9 cellular contexts compared by ENCODE assay signal in the genomic region with DNA sequence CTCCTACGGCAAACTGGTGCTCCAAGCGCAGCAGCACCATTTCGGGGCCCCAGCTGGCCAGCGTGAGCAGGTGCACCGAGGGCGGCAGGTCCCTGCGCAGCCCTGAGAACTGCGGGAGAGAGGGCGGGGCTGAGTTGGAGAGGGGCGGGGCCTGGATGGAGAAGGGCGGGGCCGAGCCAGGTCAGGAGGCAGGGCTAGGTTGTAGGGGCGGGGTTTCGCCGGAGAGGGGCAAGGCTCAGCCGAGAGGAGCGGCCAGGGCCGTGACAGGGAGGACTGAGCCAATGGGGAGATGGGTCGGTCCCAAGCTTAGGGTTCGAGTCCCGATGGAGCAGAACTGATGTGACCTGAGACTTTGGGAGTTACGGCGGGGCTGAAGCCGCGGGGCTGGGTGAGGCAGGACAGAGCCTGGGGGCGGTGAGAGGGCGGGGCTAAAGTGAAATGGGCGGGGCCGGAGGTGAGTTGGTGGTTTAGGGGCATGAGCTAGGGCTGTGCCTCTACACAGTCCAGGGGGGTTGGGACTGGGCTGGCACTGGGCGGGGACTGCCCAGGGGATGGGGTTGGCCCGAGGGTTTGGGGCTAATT. TPM values are rescaled to one million over a fixed set of nuclear protein-coding genes. Genes with fewer than 3 reads are reported as not detected.
DNase-seq lines count a peak whose midpoint lies in the region; ATAC-seq and TF ChIP-seq lines count a peak whose summit lies in the region.
"Had no signal": no experiment of that assay in that cellular context is flagged by ENCODE, and none has a peak within 500 bp of the region (broad histone marks: within the 10 kb centered on the region; RNA-seq: fewer than 3 reads in every experiment).

No MANE protein-coding gene starts in this region.

- H3K27ac ChIP-seq in breast epithelium, result no peak overlapping the region

- H3K4me1 ChIP-seq in breast epithelium, result peaks cover 0 to 8% of the 10 kb centered on the region in 2 donors

- H3K4me3 ChIP-seq in breast epithelium (peak overlapping the region in 2 of 3 donors; percentile 44 to 63), iPS-18c (ENCODE audit: insufficient read depth, low read depth, low read length) (peak overlapping the region; percentile 22; the same call in 1 of the 2 replicates)

- peaks cover 20% of the 10 kb centered on the region for H3K36me3 Mint-ChIP-seq in MCF 10A (ENCODE audit: insufficient read depth, unreplicated experiment)
- peaks cover 33% of the 10 kb centered on the region for H3K36me3 Mint-ChIP-seq in activated naive CD8-positive, alpha-beta T cell treated with anti-CD3 and anti-CD28 coated beads for 36 hours
- peaks cover 88% of the 10 kb centered on the region for H3K36me3 Mint-ChIP-seq in stimulated activated effector memory CD8-positive, alpha-beta T cell treated with anti-CD3 and anti-CD28 coated beads, Interleukin-12 subunit alpha, Interleukin-12 subunit beta, amount 100 ng/mL, for 72 hours

- BruUV-seq in MCF 10A (replicated peaks; lab: Mats Ljungman, UMichigan), result no TSS peak

- no peak for TF ChIP-seq CTCF in breast epithelium (IDR thresholded peaks at IDR 0.05)
- TF ChIP-seq CTCF in MCF 10A (IDR thresholded peaks at IDR 0.05; ENCODE audit: unreplicated experiment), result no peak

- CTCF ChIA-PET in MCF 10A (lab: Yijun Ruan, JAX), result no interaction called here

- H3K4me1 Mint-ChIP-seq in MCF 10A (ENCODE audit: insufficient read depth, unreplicated experiment), result no peaks in the 10 kb centered on the region
- H3K4me1 Mint-ChIP-seq in activated naive CD8-positive, alpha-beta T cell treated with anti-CD3 and anti-CD28 coated beads for 36 hours, result peaks cover 2% of the 10 kb centered on the region
- H3K4me1 Mint-ChIP-seq in stimulated activated effector memory CD8-positive, alpha-beta T cell treated with anti-CD3 and anti-CD28 coated beads, Interleukin-12 subunit alpha, Interleukin-12 subunit beta, amount 100 ng/mL, for 72 hours, result peaks cover 9% of the 10 kb centered on the region

- H3K9me3 Mint-ChIP-seq in MCF 10A (ENCODE audit: unreplicated experiment), result no peaks in the 10 kb centered on the region
- H3K9me3 Mint-ChIP-seq in activated naive CD8-positive, alpha-beta T cell treated with anti-CD3 and anti-CD28 coated beads for 36 hours, result no peaks in the 10 kb centered on the region
- H3K9me3 Mint-ChIP-seq in stimulated activated effector memory CD8-positive, alpha-beta T cell treated with anti-CD3 and anti-CD28 coated beads, Interleukin-12 subunit alpha, Interleukin-12 subunit beta, amount 100 ng/mL, for 72 hours, result no peaks in the 10 kb centered on the region
- H3K9me3 Mint-ChIP-seq: T-helper 1 cell treated with Interleukin-12 subunit alpha and Interleukin-12 subunit beta and Interleukin-4 antibody, amounts not matched to agents 30 μg/mL and 1 μg/mL, for 36 hours had no signal

- no peak overlapping the region for H3K27ac Mint-ChIP-seq in MCF 10A (ENCODE audit: low read depth, unreplicated experiment)
- no peak overlapping the region for H3K27ac Mint-ChIP-seq in activated naive CD8-positive, alpha-beta T cell treated with anti-CD3 and anti-CD28 coated beads for 36 hours
- H3K27ac Mint-ChIP-seq in stimulated activated effector memory CD8-positive, alpha-beta T cell treated with anti-CD3 and anti-CD28 coated beads, Interleukin-12 subunit alpha, Interleukin-12 subunit beta, amount 100 ng/mL, for 72 hours, result peak overlapping the region; percentile 40

- no peak overlapping the region for H3K4me3 Mint-ChIP-seq in MCF 10A (ENCODE audit: unreplicated experiment)
- H3K4me3 Mint-ChIP-seq in activated naive CD8-positive, alpha-beta T cell treated with anti-CD3 and anti-CD28 coated beads for 36 hours, result no peak overlapping the region
- H3K4me3 Mint-ChIP-seq in stimulated activated effector memory CD8-positive, alpha-beta T cell treated with anti-CD3 and anti-CD28 coated beads, Interleukin-12 subunit alpha, Interleukin-12 subunit beta, amount 100 ng/mL, for 72 hours, result no peak overlapping the region
- H3K4me3 Mint-ChIP-seq: T-helper 1 cell treated with Interleukin-12 subunit alpha and Interleukin-12 subunit beta and Interleukin-4 antibody, amounts not matched to agents 30 μg/mL and 1 μg/mL, for 36 hours had no signal

- H3K27me3 Mint-ChIP-seq in MCF 10A (ENCODE audit: insufficient read depth, unreplicated experiment), result no peaks in the 10 kb centered on the region
- H3K27me3 Mint-ChIP-seq in activated naive CD8-positive, alpha-beta T cell treated with anti-CD3 and anti-CD28 coated beads for 36 hours, result no peaks in the 10 kb centered on the region

- no peaks in the 10 kb centered on the region for H3K36me3 ChIP-seq in breast epithelium

- TF ChIP-seq POLR2A in breast epithelium (IDR thresholded peaks at IDR 0.05), result no peak

- POLR2A ChIA-PET in MCF 10A (lab: Yijun Ruan, JAX), result interaction anchor here (0.6 kb wide), 1 partner anchor 88 kb away, joined by 4 read pairs; no protein-coding TSS in a partner anchor

- intact Hi-C loops in breast epithelium (cut with DNase I; ENCODE audit: low total_unique reads) (no loop called here), MCF 10A (cut with micrococcal nuclease) (no loop called here)

- DNase-seq in breast epithelium (ENCODE audit: low spot score in 2 of 2), result peak in 1 of 2 donors; percentile 68
- DNase-seq in MCF 10A (ENCODE audit: unreplicated experiment), result no peak
- DNase-seq in activated naive CD8-positive, alpha-beta T cell treated with anti-CD3 and anti-CD28 coated beads for 36 hours, result peak; percentile 57
- peak in 1 of 2 donors; percentile 14 for DNase-seq in stimulated activated effector memory CD8-positive, alpha-beta T cell treated with anti-CD3 and anti-CD28 coated beads, Interleukin-12 subunit alpha, Interleukin-12 subunit beta, amount 100 ng/mL, for 72 hours (ENCODE audit: low spot score in 2 of 2)
- DNase-seq in NOMO-1 treated with DMSO at 0.1 percent for 48 hours (lab: John Stamatoyannopoulos, UW; ENCODE audit: unreplicated experiment), result no peak
- no peak for DNase-seq in HPDE6-E6E7 (ENCODE audit: extremely low spot score)
- DNase-seq in NCI-H1694 treated with DMSO at 0.1 percent for 48 hours (lab: John Stamatoyannopoulos, UW), result no peak

- H3K9me3 ChIP-seq in breast epithelium (no peaks in the 10 kb centered on the region), iPS-18c (ENCODE audit: control insufficient read depth, insufficient read depth, low read length) (no peaks in the 10 kb centered on the region)

- H3K27me3 ChIP-seq in breast epithelium, result no peaks in the 10 kb centered on the region

- ATAC-seq in stimulated activated effector memory CD8-positive, alpha-beta T cell treated with anti-CD3 and anti-CD28 coated beads, Interleukin-12 subunit alpha, Interleukin-12 subunit beta, amount 100 ng/mL, for 72 hours, result peak; percentile 74

RNA-seq across cellular contexts. Expression of a gene that starts 19.0 kb away (rescaled TPM):
- total RNA-seq in breast epithelium (100 to 1,000 TPM in 1 of 3 donors, 10 to 100 TPM in 2; 45.6 to 118 (median 49.0) TPM), MCF 10A (2022) (53.8 and 67.0 TPM in 2 replicates)
- 100 to 1,000 TPM; 111 to 122 TPM for total RNA-seq in activated naive CD8-positive, alpha-beta T cell treated with anti-CD3 and anti-CD28 coated beads for 36 hours

RNA-seq across cellular contexts. Expression of a gene that starts 19.0 kb away (rescaled TPM):
- total RNA-seq in breast epithelium, result 10 to 100 TPM in 2 of 3 donors, 1 to 10 TPM in 1; 8.2 to 13.8 (median 10.2) TPM
- total RNA-seq in MCF 10A (2022), result 9.3 and 11.7 TPM in 2 replicates
- total RNA-seq in activated naive CD8-positive, alpha-beta T cell treated with anti-CD3 and anti-CD28 coated beads for 36 hours, result 10 to 100 TPM; 25.7 to 26.8 TPM

RNA-seq across cellular contexts. Expression of a gene that starts 34.1 kb away (rescaled TPM):
- total RNA-seq in breast epithelium, result 100 to 1,000 TPM in 1 of 3 donors, 10 to 100 TPM in 2; 86.6 to 117 (median 91.4) TPM
- 74.2 and 85.8 TPM in 2 replicates for total RNA-seq in MCF 10A (2022)
- total RNA-seq in activated naive CD8-positive, alpha-beta T cell treated with anti-CD3 and anti-CD28 coated beads for 36 hours, result 10 to 100 TPM; 92.9 to 99.9 TPM

RNA-seq across cellular contexts. Expression of a gene that starts 36.9 kb away (rescaled TPM):
- total RNA-seq in breast epithelium (10 to 100 TPM; 22.4 to 35.3 (median 34.7) TPM), MCF 10A (2022) (23.7 and 40.2 TPM in 2 replicates)
- 10 to 100 TPM; 14.6 to 15.1 TPM for total RNA-seq in activated naive CD8-positive, alpha-beta T cell treated with anti-CD3 and anti-CD28 coated beads for 36 hours

RNA-seq across cellular contexts. Expression of a gene that starts 37.0 kb away (rescaled TPM):
- total RNA-seq in breast epithelium (1 to 10 TPM; 5.6 to 7.9 (median 7.0) TPM), MCF 10A (2022) (6.9 and 8.4 TPM in 2 replicates)
- 1 to 10 TPM; 7.7 to 9.2 TPM for total RNA-seq in activated naive CD8-positive, alpha-beta T cell treated with anti-CD3 and anti-CD28 coated beads for 36 hours
